12 cellular contexts compared by ENCODE assay signal in the genomic region with DNA sequence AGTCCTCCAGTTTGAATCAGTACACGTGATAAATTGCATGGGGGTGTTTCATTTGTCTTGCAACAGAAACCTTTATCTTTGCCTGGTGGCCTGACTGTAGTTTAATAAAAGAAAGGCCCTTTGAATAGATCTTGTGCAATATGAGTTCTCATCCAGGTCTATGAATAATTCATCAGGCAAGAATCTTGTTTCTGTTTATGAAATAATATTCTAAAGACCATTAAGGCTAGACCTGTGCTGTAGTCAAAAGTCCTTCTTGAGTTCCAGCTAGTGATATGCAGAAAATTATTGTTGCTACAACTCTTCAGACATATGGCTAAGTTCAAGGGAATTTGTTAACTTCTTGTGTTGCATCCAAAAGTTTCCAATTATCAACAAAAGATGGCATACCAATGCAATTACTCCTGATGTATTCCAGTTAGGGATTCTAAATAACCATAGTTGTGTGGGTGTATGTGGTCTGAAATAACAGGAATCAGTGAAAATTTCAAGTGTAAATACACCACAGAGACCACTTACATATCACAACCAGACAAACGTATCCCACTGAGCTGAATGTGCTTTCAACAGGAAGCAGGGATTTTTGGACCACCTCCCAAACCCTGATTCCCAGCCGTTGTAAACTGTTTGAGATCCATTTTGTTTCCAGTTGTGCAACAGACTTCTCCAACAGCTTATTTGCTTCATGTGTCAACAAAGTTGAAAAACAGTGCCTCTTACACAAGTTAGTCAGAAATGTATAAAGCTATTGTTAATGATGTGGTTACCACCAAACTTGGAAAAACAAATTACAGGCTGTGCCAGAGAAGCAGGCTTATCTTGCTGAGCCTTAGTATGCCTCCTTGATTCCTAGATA. TPM values are rescaled to one million over a fixed set of nuclear protein-coding genes. Genes with fewer than 3 reads are reported as not detected.
DNase-seq lines count a peak whose midpoint lies in the region; ATAC-seq and TF ChIP-seq lines count a peak whose summit lies in the region.
"Had no signal": no experiment of that assay in that cellular context is flagged by ENCODE, and none has a peak within 500 bp of the region (broad histone marks: within the 10 kb centered on the region; RNA-seq: fewer than 3 reads in every experiment).

No MANE protein-coding gene starts in this region.

- in situ Hi-C loops in GM23248 (cut with MboI), result no loop called here

- no peaks in the 10 kb centered on the region for H3K36me3 Mint-ChIP-seq in CD8-positive, alpha-beta T cell

- H3K27ac Mint-ChIP-seq in CD8-positive, alpha-beta T cell, result no peak overlapping the region
- H3K27ac Mint-ChIP-seq: activated naive CD4-positive, alpha-beta T cell treated with anti-CD3 and anti-CD28 coated beads for 36 hours had no signal

- H3K4me1 ChIP-seq in GM23248 (ENCODE audit: insufficient read depth) (peaks cover 29% of the 10 kb centered on the region), body of pancreas (peaks cover 3% of the 10 kb centered on the region), skeletal muscle satellite cell (ENCODE audit: control insufficient read depth, insufficient read depth, low read length) (peaks cover 14% of the 10 kb centered on the region)
- H3K4me1 ChIP-seq in CD8-positive, alpha-beta T cell (ENCODE audit: insufficient read depth, low read length), result no peaks in the 10 kb centered on the region
- H3K4me1 ChIP-seq: prostate gland had no signal

- no peaks in the 10 kb centered on the region for H3K9me2 ChIP-seq in GM23248 (ENCODE audit: insufficient read depth)

- peak overlapping the region; percentile 48 for H3K4me2 ChIP-seq in GM23248 (ENCODE audit: unreplicated experiment)
- peak overlapping the region; percentile 18 for H3K4me2 ChIP-seq in skeletal muscle satellite cell (ENCODE audit: low read length)

- H2AFZ ChIP-seq in GM23248, result no peak overlapping the region

- peak overlapping the region; percentile 63 for H3K27ac ChIP-seq in GM23248
- peak overlapping the region in 2 of 4 donors; percentile 37 to 61 for H3K27ac ChIP-seq in body of pancreas
- H3K27ac ChIP-seq in CD8-positive, alpha-beta T cell (ENCODE audit: low read depth, low read length), result no peak overlapping the region
- H3K27ac ChIP-seq: prostate gland had no signal

- peak; percentile 72 for ATAC-seq in body of pancreas
- peak; percentile 91 for ATAC-seq in left ventricle myocardium superior
- ATAC-seq in CD8-positive, alpha-beta T cell, result no peak

- H3K27me3 Mint-ChIP-seq in CD8-positive, alpha-beta T cell (ENCODE audit: low read depth), result peaks cover 8% of the 10 kb centered on the region

- H3K9me3 ChIP-seq in GM23248 (ENCODE audit: low read depth) (no peaks in the 10 kb centered on the region), body of pancreas (no peaks in the 10 kb centered on the region), skeletal muscle satellite cell (replicated peaks; ENCODE audit: low read length) (no peaks in the 10 kb centered on the region)
- no peaks in the 10 kb centered on the region for H3K9me3 ChIP-seq in CD8-positive, alpha-beta T cell (ENCODE audit: low read length)
- H3K9me3 ChIP-seq: prostate gland had no signal

- no peak for TF ChIP-seq POLR2A in body of pancreas (IDR thresholded peaks at IDR 0.05)

- H3K4me3 Mint-ChIP-seq in CD8-positive, alpha-beta T cell, result no peak overlapping the region
- H3K4me3 Mint-ChIP-seq: activated naive CD4-positive, alpha-beta T cell treated with anti-CD3 and anti-CD28 coated beads for 36 hours had no signal

- peaks cover 41% of the 10 kb centered on the region for H3F3A ChIP-seq in GM23248 (ENCODE audit: insufficient read depth)

- H3K27me3 ChIP-seq in GM23248 (replicated peaks; ENCODE audit: insufficient read depth), result no peaks in the 10 kb centered on the region
- H3K27me3 ChIP-seq in body of pancreas, result no peaks in the 10 kb centered on the region
- no peaks in the 10 kb centered on the region for H3K27me3 ChIP-seq in skeletal muscle satellite cell (ENCODE audit: control insufficient read depth, insufficient read depth, low read length)
- no peaks in the 10 kb centered on the region for H3K27me3 ChIP-seq in CD8-positive, alpha-beta T cell (ENCODE audit: insufficient read depth, low read length)

- peaks cover 5% of the 10 kb centered on the region for H3K9me3 Mint-ChIP-seq in CD8-positive, alpha-beta T cell

- no peaks in the 10 kb centered on the region for H3K36me3 ChIP-seq in GM23248 (ENCODE audit: low read depth)
- H3K36me3 ChIP-seq in body of pancreas (replicated peaks in 1 of 2; ENCODE audit: insufficient read depth in 1 of 2, low read depth in 2 of 2), result no peaks in the 10 kb centered on the region
- no peaks in the 10 kb centered on the region for H3K36me3 ChIP-seq in skeletal muscle satellite cell (ENCODE audit: insufficient read depth, low read length)
- H3K36me3 ChIP-seq in CD8-positive, alpha-beta T cell (ENCODE audit: insufficient read depth, low read length), result no peaks in the 10 kb centered on the region
- H3K36me3 ChIP-seq: prostate gland had no signal

- H4K20me1 ChIP-seq in GM23248 (ENCODE audit: insufficient read depth), result no peaks in the 10 kb centered on the region

- H3K9ac ChIP-seq in GM23248 (peak overlapping the region; percentile 34), skeletal muscle satellite cell (ENCODE audit: low read depth, low read length) (no peak overlapping the region)

- no peak for TF ChIP-seq CTCF in body of pancreas (IDR thresholded peaks at IDR 0.05)
- no peak for TF ChIP-seq CTCF in CD8-positive, alpha-beta T cell (IDR thresholded peaks at IDR 0.05)

- DNase-seq in GM23248 (peak; percentile 91), body of pancreas (peak in 3 of 4 donors; percentile 32 to 61 (median 41)), left ventricle myocardium superior (peak; percentile 35), middle frontal gyrus (ENCODE audit: extremely low spot score, low spot score) (no peak), NCI-H2171 (lab: John Stamatoyannopoulos, UW) (no peak), SW480 (ENCODE audit: low spot score) (no peak)
- no peak for DNase-seq in CD8-positive, alpha-beta T cell
- DNase-seq: activated CD4-positive, alpha-beta T cell treated with anti-CD3 and anti-CD28 coated beads for 1 hour; activated naive CD4-positive, alpha-beta T cell treated with anti-CD3 and anti-CD28 coated beads for 36 hours; SHP77 had no signal

- H3K79me2 ChIP-seq in GM23248 (ENCODE audit: insufficient read depth), result no peaks in the 10 kb centered on the region

- H3K4me3 ChIP-seq in GM23248 (peak overlapping the region; percentile 5; the same call in 1 of the 2 replicates), body of pancreas (no peak overlapping the region), skeletal muscle satellite cell (ENCODE audit: low read length) (no peak overlapping the region)
- H3K4me3 ChIP-seq in CD8-positive, alpha-beta T cell (ENCODE audit: low read depth, low read length), result no peak overlapping the region
- H3K4me3 ChIP-seq: prostate gland had no signal

- no peaks in the 10 kb centered on the region for H3K4me1 Mint-ChIP-seq in CD8-positive, alpha-beta T cell (ENCODE audit: low read depth)

- CTCF ChIA-PET in CD8-positive, alpha-beta T cell (lab: Charles Lee), result no interaction called here

- intact Hi-C loops in body of pancreas (cut with DNase I) (no loop called here), left ventricle myocardium superior (cut with micrococcal nuclease) (no loop called here)
- intact Hi-C loops in CD8-positive, alpha-beta T cell (cut with DNase I, micrococcal nuclease), result no loop called here

- POLR2A ChIA-PET in CD8-positive, alpha-beta T cell (lab: Charles Lee), result no interaction called here

- 0 to 1% methylated on average over 3 of the region's 3 CpGs for WGBS in GM23248 (ENCODE audit: low coverage in 1 of 2, low lambda C conversion rate in 2 of 2, missing lambda C conversion rate in 2 of 2), 2 experiments
- 25 to 27% methylated on average over 3 of the region's 3 CpGs for WGBS in body of pancreas, 2 donors

RNA-seq across cellular contexts. Expression of a gene that starts 54.7 kb away (rescaled TPM):
- total RNA-seq in GM23248 (2014; rRNA removed; shearing (Covaris generic)), result 80.5 and 86.8 TPM in 2 replicates
- 95.8 and 97.0 TPM in 2 replicates for polyA plus RNA-seq in GM23248 (2016; fragmentation: Nextera tagmentation; extraction: Ambion mirVana)
- total RNA-seq in body of pancreas, result 10 to 100 TPM; 35.3 to 42.0 TPM
- 4.9 TPM for total RNA-seq in left ventricle myocardium superior
- total RNA-seq in skeletal muscle satellite cell (2012; rRNA removed), result 27.5 and 31.2 TPM in 2 replicates
- total RNA-seq in CD8-positive, alpha-beta T cell, result not detected
- total RNA-seq: activated naive CD4-positive, alpha-beta T cell treated with anti-CD3 and anti-CD28 coated beads for 36 hours had no signal

Comparison
In these comparisons a context has a peak if more than half of its experiments do, and no peak if none do; other contexts are left out.
1. DNase-seq: peak in GM23248 (single experiment), body of pancreas (3 of 4) and left ventricle myocardium superior (single experiment); none in middle frontal gyrus (single experiment), NCI-H2171 (single experiment), CD8-positive, alpha-beta T cell (0 of 7) and SW480 (single experiment).